In genomic region chr6:69945192-69945591, GRCh38 we compare ENCODE assay signal across 30 cellular contexts.
"Had no signal": no experiment of that assay in that cellular context is flagged by ENCODE, and none has a peak within 500 bp of the region (broad histone marks: within the 10 kb centered on the region; RNA-seq: fewer than 3 reads in every experiment).

No MANE protein-coding gene starts in this region.

- H3K79me2 ChIP-seq: parathyroid adenoma had no signal

- H3K9me3 Mint-ChIP-seq: nephron; neural progenitor cell; stimulated activated naive B cell treated with anti-CD40 and anti-IgM and Interleukin-4, amounts not matched to agents 10 μg/mL and 1 μg/mL and 100 μg/mL, for 72 hours; stimulated activated naive CD8-positive, alpha-beta T cell treated with anti-CD3 and anti-CD28 coated beads, Interleukin-15, Interleukin-2, amounts not matched to agents 100 ng/mL and 50 ng/mL, for 24 hours had no signal

- DNase-seq: natural killer cell; occipital lobe; ovary; posterior cingulate gyrus; psoas muscle; right cardiac atrium; right lobe of liver; sigmoid colon; spleen; stimulated activated CD4-positive, alpha-beta T cell treated with anti-CD3 and anti-CD28 coated beads, Interleukin-12 subunit alpha, Interleukin-12 subunit beta, amount 100 ng/mL, for 4 hours; stimulated activated CD4-positive, alpha-beta T cell treated with anti-CD3 and anti-CD28 coated beads, Interleukin-1b, Interleukin-23, amount 100 ng/mL, for 48 hours; stimulated activated CD4-positive, alpha-beta T cell treated with anti-CD3 and anti-CD28 coated beads, Interleukin-4, amount 100 ng/mL, for 1 hour; stimulated activated CD4-positive, alpha-beta T cell treated with anti-CD3 and anti-CD28 coated beads, Interleukin-4, amount 100 ng/mL, for 4 hours; stimulated activated CD8-positive, alpha-beta memory T cell treated with anti-CD3 and anti-CD28 coated beads, Interleukin-4, amount 100 ng/mL, for 48 hours; stimulated activated naive B cell treated with anti-CD40 and anti-IgM and Interleukin-4, amounts not matched to agents 10 μg/mL and 1 μg/mL and 100 μg/mL, for 72 hours; stimulated activated naive CD4-positive, alpha-beta T cell treated with Interleukin-2 at 50 U/mL for 16 hours; stomach; thyroid gland; trophoblast cell; upper lobe of left lung had no signal

- H3K9me3 ChIP-seq: ovary, psoas muscle, right lobe of liver, sigmoid colon, spleen, stomach, thoracic aorta, thyroid gland, tibial nerve, upper lobe of left lung, vagina had no signal

- H3K27ac ChIP-seq: neural progenitor cell, ovary, parathyroid adenoma, psoas muscle, right lobe of liver, sigmoid colon, spleen, stomach, thoracic aorta, thyroid gland, tibial nerve, upper lobe of left lung, vagina had no signal

- H3K4me3 ChIP-seq: neural progenitor cell, ovary, psoas muscle, right lobe of liver, sigmoid colon, smooth muscle cell, spleen, stomach, thoracic aorta, thyroid gland, tibial nerve, upper lobe of left lung, vagina had no signal

- H3K4me3 Mint-ChIP-seq: natural killer cell; nephron; neural progenitor cell; stimulated activated naive CD8-positive, alpha-beta T cell treated with anti-CD3 and anti-CD28 coated beads, Interleukin-15, Interleukin-2, amounts not matched to agents 100 ng/mL and 50 ng/mL, for 24 hours had no signal

- H3K27ac Mint-ChIP-seq: natural killer cell; nephron; neural progenitor cell; progenitor cell of endocrine pancreas; stimulated activated naive B cell treated with anti-CD40 and anti-IgM and Interleukin-4, amounts not matched to agents 10 μg/mL and 1 μg/mL and 100 μg/mL, for 72 hours; stimulated activated naive CD8-positive, alpha-beta T cell treated with anti-CD3 and anti-CD28 coated beads, Interleukin-15, Interleukin-2, amounts not matched to agents 100 ng/mL and 50 ng/mL, for 24 hours had no signal

- H3K4me1 ChIP-seq: neural progenitor cell, parathyroid adenoma, right lobe of liver, sigmoid colon, spleen, stomach, thyroid gland, tibial nerve, upper lobe of left lung, vagina had no signal

- H3K4me1 Mint-ChIP-seq: natural killer cell, neural progenitor cell had no signal

- ATAC-seq: natural killer cell; psoas muscle; right cardiac atrium; right lobe of liver; stimulated activated naive B cell treated with anti-CD40 and anti-IgM and Interleukin-4, amounts not matched to agents 10 μg/mL and 1 μg/mL and 100 μg/mL, for 72 hours had no signal

- H3K36me3 Mint-ChIP-seq: natural killer cell, neural progenitor cell had no signal

- H3K36me3 ChIP-seq: neural progenitor cell, ovary, right lobe of liver, sigmoid colon, spleen, stomach, thoracic aorta, thyroid gland, tibial nerve, upper lobe of left lung, vagina had no signal

- H2AFZ ChIP-seq: neural progenitor cell, parathyroid adenoma had no signal

- H3K4me2 ChIP-seq: neural progenitor cell, smooth muscle cell had no signal

- FAIRE-seq: urothelium cell line had no signal

- H3K27me3 ChIP-seq: neural progenitor cell, ovary, right lobe of liver, sigmoid colon, spleen, stomach, thyroid gland, tibial nerve, upper lobe of left lung, vagina had no signal

- H3K9ac ChIP-seq: neural progenitor cell, parathyroid adenoma had no signal
